In genomic region chr4:52371861-52372260, GRCh38 we compare ENCODE assay signal across 17 cellular contexts.
DNase-seq lines count a peak whose midpoint lies in the region; ATAC-seq lines count a peak whose summit lies in the region.
"Had no signal": no experiment of that assay in that cellular context is flagged by ENCODE, and none has a peak within 500 bp of the region (broad histone marks: within the 10 kb centered on the region; RNA-seq: fewer than 3 reads in every experiment).

No MANE protein-coding gene starts in this region.

- H3K9me3 ChIP-seq in Karpas-422 (ENCODE audit: low read length) (no peaks in the 10 kb centered on the region), mesenchymal stem cell (ENCODE audit: control insufficient read depth, low read length) (no peaks in the 10 kb centered on the region), HAP-1 (no peaks in the 10 kb centered on the region)
- H3K9me3 ChIP-seq: BE2C had no signal

- H3K79me2 ChIP-seq in Karpas-422 (ENCODE audit: low read length), result no peaks in the 10 kb centered on the region

- H2BK12ac ChIP-seq in mesenchymal stem cell (ENCODE audit: low read length in 2 of 2), result no peak overlapping the region

- 78% methylated on average over 4 of the region's 5 CpGs for WGBS in mesenchymal stem cell

- H2AFZ ChIP-seq in Karpas-422 (ENCODE audit: low read length) (no peak overlapping the region), mesenchymal stem cell (ENCODE audit: low read depth, low read length) (no peak overlapping the region)

- no peak overlapping the region for H4K91ac ChIP-seq in mesenchymal stem cell (ENCODE audit: low read length)

- no peak for ATAC-seq in GM19324 (IDR thresholded peaks at IDR 0.05; ENCODE audit: low FRiP score, unreplicated experiment)
- ATAC-seq: GM12878, HepG2 had no signal

- H4K8ac ChIP-seq in mesenchymal stem cell (ENCODE audit: low read length), result no peak overlapping the region

- H3K4me2 ChIP-seq in Karpas-422 (ENCODE audit: low read depth, low read length, poor library complexity, severe bottlenecking), result peak overlapping the region; percentile 62
- no peak overlapping the region for H3K4me2 ChIP-seq in mesenchymal stem cell (ENCODE audit: low read length, poor library complexity, severe bottlenecking)

- H2BK120ac ChIP-seq in mesenchymal stem cell (ENCODE audit: low read depth, low read length), result no peak overlapping the region

- H3K4me3 ChIP-seq in Karpas-422 (ENCODE audit: low read length) (peak overlapping the region; percentile 15), mesenchymal stem cell (ENCODE audit: insufficient read depth in 1 of 2, low read depth in 1 of 2, low read length in 2 of 2) (no peak overlapping the region), HAP-1 (no peak overlapping the region)
- H3K4me3 ChIP-seq: GM12878 had no signal

- H3K4me1 ChIP-seq in Karpas-422 (ENCODE audit: low read length) (peaks cover 96% of the 10 kb centered on the region), mesenchymal stem cell (ENCODE audit: control insufficient read depth, insufficient read depth, low read depth, low read length) (no peaks in the 10 kb centered on the region), HAP-1 (no peaks in the 10 kb centered on the region)
- H3K4me1 ChIP-seq: BE2C had no signal

- no peak overlapping the region for H3K23ac ChIP-seq in mesenchymal stem cell (ENCODE audit: low read length in 2 of 2)

- H3K36me3 ChIP-seq in Karpas-422 (ENCODE audit: insufficient read depth, low read length), result no peaks in the 10 kb centered on the region
- no peaks in the 10 kb centered on the region for H3K36me3 ChIP-seq in mesenchymal stem cell (ENCODE audit: control insufficient read depth in 1 of 2, insufficient read depth in 2 of 2, low read depth in 1 of 2, low read length in 2 of 2)
- H3K36me3 ChIP-seq in HAP-1 (replicated peaks), result no peaks in the 10 kb centered on the region
- H3K36me3 ChIP-seq: BE2C had no signal

- H3K18ac ChIP-seq in mesenchymal stem cell (ENCODE audit: low read depth in 1 of 2, low read length in 2 of 2), result no peak overlapping the region

- peak; percentile 91 for DNase-seq in Karpas-422
- DNase-seq in fibroblast of peridontal ligament (ENCODE audit: extremely low read depth), result peak; percentile 25
- peak; percentile 7 for DNase-seq in mesenchymal stem cell
- no peak for DNase-seq in NCI-H1105 treated with DMSO at 0.1 percent for 48 hours (lab: John Stamatoyannopoulos, UW)
- DNase-seq in activated CD8-positive, alpha-beta memory T cell treated with anti-CD3 and anti-CD28 coated beads for 24 hours, result no peak
- no peak for DNase-seq in HAP-1 (ENCODE audit: low spot score in 2 of 2)
- DNase-seq: ACHN; BE2C; CD4-positive, alpha-beta memory T cell; DMS153; GF-D8; GOT3; H7; KBM-7 had no signal

- no peaks in the 10 kb centered on the region for H3K79me1 ChIP-seq in mesenchymal stem cell (replicated peaks; ENCODE audit: low read length, poor library complexity, severe bottlenecking)

- H3K14ac ChIP-seq in mesenchymal stem cell (ENCODE audit: low read length in 2 of 2), result no peak overlapping the region

- in situ Hi-C loops in HAP-1 (cut with MboI; ENCODE audit: low sequenced_read_pairs), result no loop called here

- no peaks in the 10 kb centered on the region for H4K20me1 ChIP-seq in Karpas-422 (ENCODE audit: insufficient read depth, low read depth, low read length)

- H3K4ac ChIP-seq in mesenchymal stem cell (ENCODE audit: low read depth in 1 of 2, low read length in 2 of 2), result no peak overlapping the region

- no peaks in the 10 kb centered on the region for H3K9me2 ChIP-seq in Karpas-422 (replicated peaks; ENCODE audit: insufficient read depth, low read length)

- H2AK5ac ChIP-seq in mesenchymal stem cell (ENCODE audit: low read length, severe bottlenecking), result no peak overlapping the region

- H2BK15ac ChIP-seq in mesenchymal stem cell (ENCODE audit: low read depth, poor library complexity, severe bottlenecking), result no peak overlapping the region

- H3K27me3 ChIP-seq in Karpas-422 (ENCODE audit: low read length), result no peaks in the 10 kb centered on the region
- peaks cover 8 to 13% of the 10 kb centered on the region in 2 experiments for H3K27me3 ChIP-seq in mesenchymal stem cell (ENCODE audit: control insufficient read depth in 1 of 2, insufficient read depth in 1 of 2, low read length in 2 of 2)
- 0 out of 2 replicates have a peak, but pooled peaks cover under 1% of the 10 kb centered on the region for H3K27me3 ChIP-seq in HAP-1 (ENCODE audit: low read depth)
- H3K27me3 ChIP-seq: BE2C had no signal

- H3K27ac ChIP-seq in Karpas-422 (ENCODE audit: low read length) (peak overlapping the region; percentile 96), mesenchymal stem cell (ENCODE audit: low read length, poor library complexity, severe bottlenecking) (no peak overlapping the region)

- no peak overlapping the region for H2BK5ac ChIP-seq in mesenchymal stem cell (ENCODE audit: low read depth, low read length, poor library complexity, severe bottlenecking)

- H3K9ac ChIP-seq in Karpas-422 (ENCODE audit: low read length) (peak overlapping the region; percentile 51), mesenchymal stem cell (ENCODE audit: low read length) (no peak overlapping the region)

Comparison
In these comparisons a context has a peak if more than half of its experiments do, and no peak if none do; other contexts are left out.
1. DNase-seq: peak in Karpas-422 (single experiment), fibroblast of peridontal ligament (single experiment) and mesenchymal stem cell (single experiment); none in NCI-H1105 treated with DMSO at 0.1 percent for 48 hours (single experiment), activated CD8-positive, alpha-beta memory T cell treated with anti-CD3 and anti-CD28 coated beads for 24 hours (single experiment) and HAP-1 (0 of 2).